Comparison of ENCODE assay signal across 8 cellular contexts in genomic region chr18:62183578-62184195, GRCh38. TPM values are rescaled to one million over a fixed set of nuclear protein-coding genes. Genes with fewer than 3 reads are reported as not detected.
DNase-seq lines count a peak whose midpoint lies in the region; ATAC-seq and TF ChIP-seq lines count a peak whose summit lies in the region.

No MANE protein-coding gene starts in this region.

- no peaks in the 10 kb centered on the region for H3K9me3 ChIP-seq in gastrocnemius medialis

- H3K27me3 ChIP-seq in foreskin keratinocyte: no peaks in the 10 kb centered on the region
- H3K27me3 ChIP-seq in gastrocnemius medialis: no peaks in the 10 kb centered on the region

- TF ChIP-seq POLR2A in gastrocnemius medialis (IDR thresholded peaks at IDR 0.05): no peak

- no peaks in the 10 kb centered on the region for H3K36me3 ChIP-seq in gastrocnemius medialis

- no peak overlapping the region for H3K27ac Mint-ChIP-seq in activated CD4-positive, alpha-beta memory T cell treated with anti-CD3 and anti-CD28 coated beads, Interleukin-2, amount 10 ng/mL, durations not matched to agents 7 days and 5 days

- POLR2A ChIA-PET in GM10248 (lab: Yijun Ruan, JAX): no interaction called here
- POLR2A ChIA-PET in activated CD4-positive, alpha-beta memory T cell treated with anti-CD3 and anti-CD28 coated beads, Interleukin-2, amount 10 ng/mL, durations not matched to agents 7 days and 5 days (lab: Charles Lee): no interaction called here

- H3K4me1 Mint-ChIP-seq in activated CD4-positive, alpha-beta memory T cell treated with anti-CD3 and anti-CD28 coated beads, Interleukin-2, amount 10 ng/mL, durations not matched to agents 7 days and 5 days: peaks cover 22% of the 10 kb centered on the region

- peaks cover 11% of the 10 kb centered on the region for H3K36me3 Mint-ChIP-seq in activated CD4-positive, alpha-beta memory T cell treated with anti-CD3 and anti-CD28 coated beads, Interleukin-2, amount 10 ng/mL, durations not matched to agents 7 days and 5 days (ENCODE audit: low read depth)

- CTCF ChIA-PET in GM10248 (lab: Yijun Ruan, JAX): interaction anchor here (0.6 to 5.4 kb wide), 11 partner anchors 9 to 401 kb away, joined by 3 to 64 read pairs (median 5); no protein-coding TSS in a partner anchor
- CTCF ChIA-PET in activated CD4-positive, alpha-beta memory T cell treated with anti-CD3 and anti-CD28 coated beads, Interleukin-2, amount 10 ng/mL, durations not matched to agents 7 days and 5 days (lab: Charles Lee): interaction anchor here (0.9 to 2.3 kb wide), 6 partner anchors 9 to 403 kb away, joined by 3 to 19 read pairs (median 4); no protein-coding TSS in a partner anchor

- no peaks in the 10 kb centered on the region for H3K9me3 Mint-ChIP-seq in activated CD4-positive, alpha-beta memory T cell treated with anti-CD3 and anti-CD28 coated beads, Interleukin-2, amount 10 ng/mL, durations not matched to agents 7 days and 5 days

- ATAC-seq in foreskin keratinocyte (no peak), gastrocnemius medialis (no peak), GM21423 (IDR thresholded peaks at IDR 0.05; ENCODE audit: unreplicated experiment) (no peak), HG02763 (IDR thresholded peaks at IDR 0.05; ENCODE audit: unreplicated experiment) (no peak)

- no peak overlapping the region for H3K27ac ChIP-seq in foreskin keratinocyte
- no peak overlapping the region for H3K27ac ChIP-seq in gastrocnemius medialis

- no peaks in the 10 kb centered on the region for H3K4me1 ChIP-seq in foreskin keratinocyte
- peaks cover 16 to 18% of the 10 kb centered on the region in 2 donors for H3K4me1 ChIP-seq in gastrocnemius medialis

- in situ Hi-C loops in gastrocnemius medialis (cut with MboI; ENCODE audit: low sequenced_read_pairs in 4 of 4): loop anchor here in 3 of 4 donors (5.0 to 25.0 kb wide), 7 partner anchors 59 to 804 kb away; partner anchors contain the start of gene PHLPP1 (in 1 of the 3)

- DNase-seq in AG09309 (ENCODE audit: low read depth) (peak; percentile 18), GM10248 (ENCODE audit: extremely low spot score) (peak; percentile 25), NCI-H2196 treated with DMSO at 0.1 percent for 48 hours (lab: John Stamatoyannopoulos, UW; ENCODE audit: unreplicated experiment) (peak; percentile 28), foreskin keratinocyte (peak in 1 of 2 donors; percentile 22), gastrocnemius medialis (no peak)
- DNase-seq in activated CD4-positive, alpha-beta memory T cell treated with anti-CD3 and anti-CD28 coated beads, Interleukin-2, amount 10 ng/mL, durations not matched to agents 7 days and 5 days: peak; percentile 41

- peak; percentile 91 for TF ChIP-seq CTCF in AG09309 (IDR thresholded peaks at IDR 0.05; ENCODE audit: control insufficient read depth, insufficient read depth, low read depth, low read length, missing control alignments)
- TF ChIP-seq CTCF in GM10248 (IDR thresholded peaks at IDR 0.05; ENCODE audit: control extremely low read depth, extremely low read depth, low read depth, missing control alignments): peak; percentile 87
- TF ChIP-seq CTCF in foreskin keratinocyte (conservative IDR thresholded peaks at IDR 0.05): peak; percentile 98
- peak; percentile 77 to 99 (median 92) for TF ChIP-seq CTCF in gastrocnemius medialis (IDR thresholded peaks at IDR 0.05 in 4 of 5, conservative IDR thresholded peaks at IDR 0.05 in 1 of 5)

- no peak overlapping the region for H3K4me3 ChIP-seq in AG09309 (ENCODE audit: control insufficient read depth, low read depth, low read length)
- H3K4me3 ChIP-seq in gastrocnemius medialis: no peak overlapping the region

- no peaks in the 10 kb centered on the region for H3K27me3 Mint-ChIP-seq in activated CD4-positive, alpha-beta memory T cell treated with anti-CD3 and anti-CD28 coated beads, Interleukin-2, amount 10 ng/mL, durations not matched to agents 7 days and 5 days

- H3K4me3 Mint-ChIP-seq in activated CD4-positive, alpha-beta memory T cell treated with anti-CD3 and anti-CD28 coated beads, Interleukin-2, amount 10 ng/mL, durations not matched to agents 7 days and 5 days: no peak overlapping the region

- intact Hi-C loops in gastrocnemius medialis (cut with DNase I; ENCODE audit: low total_unique reads): no loop called here

RNA-seq across cellular contexts. Expression of gene PIGN, which starts 3.2 kb away (rescaled TPM):
- 10 to 100 TPM; 27.2 to 29.7 TPM for total RNA-seq in activated CD4-positive, alpha-beta memory T cell treated with anti-CD3 and anti-CD28 coated beads, Interleukin-2, amount 10 ng/mL, durations not matched to agents 7 days and 5 days
- total RNA-seq in foreskin keratinocyte (22.4 and 23.0 TPM in 2 replicates), gastrocnemius medialis (10 to 100 TPM; 10.7 to 18.7 (median 14.8) TPM)
- polyA plus RNA-seq in foreskin keratinocyte: 5.3 and 6.1 TPM in 2 replicates

RNA-seq across cellular contexts. Expression of gene RELCH, which starts 3.4 kb away (rescaled TPM):
- 10 to 100 TPM; 34.8 to 38.6 TPM for total RNA-seq in activated CD4-positive, alpha-beta memory T cell treated with anti-CD3 and anti-CD28 coated beads, Interleukin-2, amount 10 ng/mL, durations not matched to agents 7 days and 5 days
- total RNA-seq in foreskin keratinocyte (16.6 and 17.9 TPM in 2 replicates), gastrocnemius medialis (10 to 100 TPM in 3 of 4 donors, 1 to 10 TPM in 1; 8.4 to 16.8 (median 12.6) TPM)
- 3.6 and 4.6 TPM in 2 replicates for polyA plus RNA-seq in foreskin keratinocyte

Comparison
In these comparisons a context has a peak if more than half of its experiments do, and no peak if none do; other contexts are left out.
1. DNase-seq: peak in AG09309 (single experiment), GM10248 (single experiment), NCI-H2196 treated with DMSO at 0.1 percent for 48 hours (single experiment) and activated CD4-positive, alpha-beta memory T cell treated with anti-CD3 and anti-CD28 coated beads, Interleukin-2, amount 10 ng/mL, durations not matched to agents 7 days and 5 days (single experiment); none in gastrocnemius medialis (0 of 2).
2. Peak in every context shown above with its lines, with median percentiles within 50 percentile points of each other: CTCF ChIP-seq.